In the genomic region with DNA sequence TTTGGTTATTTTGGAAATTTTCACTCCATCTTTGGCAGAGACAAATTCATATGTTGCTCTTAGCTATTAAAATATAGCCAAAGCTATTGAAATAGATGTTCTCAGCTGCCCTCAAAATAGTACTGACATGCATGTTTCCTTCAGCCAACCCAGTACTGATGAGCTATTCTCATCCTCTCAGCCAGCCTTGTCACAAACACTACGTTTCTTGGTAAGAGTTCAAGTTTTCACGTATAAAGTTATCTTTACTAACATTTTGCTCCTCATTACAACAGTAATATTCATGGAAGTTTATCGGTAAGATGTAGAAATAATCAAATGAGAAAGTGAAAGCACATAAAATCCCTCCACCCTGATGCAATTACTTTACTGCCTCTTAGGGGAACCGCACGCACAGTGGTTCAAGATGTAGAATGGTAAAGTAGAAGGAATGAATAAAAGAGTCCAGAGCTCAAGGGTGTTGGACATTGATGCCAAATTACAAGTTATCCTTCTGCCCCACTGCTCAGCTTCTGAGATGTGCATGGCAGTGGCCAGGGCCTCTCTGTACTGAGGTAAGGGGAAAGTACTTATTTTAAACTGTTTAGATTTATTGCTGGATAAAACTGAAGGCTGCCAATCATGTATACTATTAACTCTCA, we compare ENCODE assay signal across 1 cellular context.
TF ChIP-seq lines count a peak whose summit lies in the region.

No MANE protein-coding gene starts in this region.

TF ChIP-seq in WTC11, 78 proteins besides CTCF, POLR2A, EP300 and RAD21 (continued from another document):
- TF ChIP-seq, protein P1, sequence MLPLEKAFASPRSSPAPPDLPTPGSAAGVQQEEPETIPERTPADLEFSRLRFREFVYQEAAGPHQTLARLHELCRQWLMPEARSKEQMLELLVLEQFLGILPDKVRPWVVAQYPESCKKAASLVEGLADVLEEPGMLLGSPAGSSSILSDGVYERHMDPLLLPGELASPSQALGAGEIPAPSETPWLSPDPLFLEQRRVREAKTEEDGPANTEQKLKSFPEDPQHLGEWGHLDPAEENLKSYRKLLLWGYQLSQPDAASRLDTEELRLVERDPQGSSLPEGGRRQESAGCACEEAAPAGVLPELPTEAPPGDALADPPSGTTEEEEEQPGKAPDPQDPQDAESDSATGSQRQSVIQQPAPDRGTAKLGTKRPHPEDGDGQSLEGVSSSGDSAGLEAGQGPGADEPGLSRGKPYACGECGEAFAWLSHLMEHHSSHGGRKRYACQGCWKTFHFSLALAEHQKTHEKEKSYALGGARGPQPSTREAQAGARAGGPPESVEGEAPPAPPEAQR (CRISPR knock-in tag; IDR thresholded peaks at IDR 0.05) = no peak
- TF ChIP-seq, protein P2, sequence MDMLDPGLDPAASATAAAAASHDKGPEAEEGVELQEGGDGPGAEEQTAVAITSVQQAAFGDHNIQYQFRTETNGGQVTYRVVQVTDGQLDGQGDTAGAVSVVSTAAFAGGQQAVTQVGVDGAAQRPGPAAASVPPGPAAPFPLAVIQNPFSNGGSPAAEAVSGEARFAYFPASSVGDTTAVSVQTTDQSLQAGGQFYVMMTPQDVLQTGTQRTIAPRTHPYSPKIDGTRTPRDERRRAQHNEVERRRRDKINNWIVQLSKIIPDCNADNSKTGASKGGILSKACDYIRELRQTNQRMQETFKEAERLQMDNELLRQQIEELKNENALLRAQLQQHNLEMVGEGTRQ (CRISPR knock-in tag; IDR thresholded peaks at IDR 0.05) = no peak
- TF ChIP-seq HMGA2 (CRISPR knock-in tag; IDR thresholded peaks at IDR 0.05) (no peak), RORB (CRISPR knock-in tag; IDR thresholded peaks at IDR 0.05) (no peak)
- TF ChIP-seq, protein P3, sequence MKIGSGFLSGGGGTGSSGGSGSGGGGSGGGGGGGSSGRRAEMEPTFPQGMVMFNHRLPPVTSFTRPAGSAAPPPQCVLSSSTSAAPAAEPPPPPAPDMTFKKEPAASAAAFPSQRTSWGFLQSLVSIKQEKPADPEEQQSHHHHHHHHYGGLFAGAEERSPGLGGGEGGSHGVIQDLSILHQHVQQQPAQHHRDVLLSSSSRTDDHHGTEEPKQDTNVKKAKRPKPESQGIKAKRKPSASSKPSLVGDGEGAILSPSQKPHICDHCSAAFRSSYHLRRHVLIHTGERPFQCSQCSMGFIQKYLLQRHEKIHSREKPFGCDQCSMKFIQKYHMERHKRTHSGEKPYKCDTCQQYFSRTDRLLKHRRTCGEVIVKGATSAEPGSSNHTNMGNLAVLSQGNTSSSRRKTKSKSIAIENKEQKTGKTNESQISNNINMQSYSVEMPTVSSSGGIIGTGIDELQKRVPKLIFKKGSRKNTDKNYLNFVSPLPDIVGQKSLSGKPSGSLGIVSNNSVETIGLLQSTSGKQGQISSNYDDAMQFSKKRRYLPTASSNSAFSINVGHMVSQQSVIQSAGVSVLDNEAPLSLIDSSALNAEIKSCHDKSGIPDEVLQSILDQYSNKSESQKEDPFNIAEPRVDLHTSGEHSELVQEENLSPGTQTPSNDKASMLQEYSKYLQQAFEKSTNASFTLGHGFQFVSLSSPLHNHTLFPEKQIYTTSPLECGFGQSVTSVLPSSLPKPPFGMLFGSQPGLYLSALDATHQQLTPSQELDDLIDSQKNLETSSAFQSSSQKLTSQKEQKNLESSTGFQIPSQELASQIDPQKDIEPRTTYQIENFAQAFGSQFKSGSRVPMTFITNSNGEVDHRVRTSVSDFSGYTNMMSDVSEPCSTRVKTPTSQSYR (CRISPR knock-in tag; IDR thresholded peaks at IDR 0.05) = no peak
